8 cellular contexts compared by ENCODE assay signal in the genomic region with DNA sequence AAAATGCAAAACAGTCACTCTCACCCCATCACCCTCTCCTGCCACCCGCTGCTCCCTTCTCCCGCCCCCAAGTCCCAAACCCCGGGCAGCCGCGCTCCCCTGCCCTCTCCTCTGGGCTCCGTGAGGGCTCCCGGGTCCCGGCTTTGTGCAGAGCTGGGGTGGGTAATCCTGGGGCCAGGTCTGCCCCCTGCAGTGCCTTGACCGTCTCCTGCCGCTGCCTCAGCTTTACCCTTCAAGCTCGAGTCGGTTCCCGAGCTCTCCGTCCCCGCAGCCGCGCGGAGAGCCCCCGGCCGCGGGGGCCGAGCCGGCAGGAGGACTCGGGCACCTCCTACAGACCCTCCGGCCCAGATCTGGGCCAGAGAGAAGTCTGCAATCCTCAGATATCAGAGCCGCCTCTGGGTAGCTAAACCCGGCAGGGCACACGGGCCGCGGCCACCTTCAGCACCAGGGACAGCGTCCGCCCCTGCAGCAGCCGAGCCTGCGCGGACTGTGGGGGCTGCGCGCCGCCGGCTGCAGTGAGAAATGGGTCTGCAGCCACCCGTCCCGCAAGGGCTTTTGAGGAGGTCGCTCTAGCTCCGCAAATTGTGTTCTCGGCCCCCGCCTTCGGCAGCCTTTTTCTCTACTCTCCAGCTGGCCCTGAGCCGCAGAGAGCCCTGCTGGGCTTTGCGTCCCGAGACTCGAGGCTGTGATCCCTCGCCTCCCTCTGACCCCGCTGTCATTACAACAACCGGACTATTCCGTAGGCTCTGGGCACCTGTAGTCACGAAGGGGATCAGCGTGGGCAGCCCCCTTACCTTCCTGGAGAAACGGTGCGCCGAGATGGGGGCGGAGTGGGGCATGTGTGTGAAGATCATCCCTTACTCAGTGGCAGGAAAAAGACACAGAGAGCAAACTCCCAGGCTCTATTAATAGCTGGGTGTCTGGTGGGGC. TPM values are rescaled to one million over a fixed set of nuclear protein-coding genes. Genes with fewer than 3 reads are reported as not detected.
DNase-seq lines count a peak whose midpoint lies in the region; ATAC-seq, FAIRE-seq and TF ChIP-seq lines count a peak whose summit lies in the region.

No MANE protein-coding gene starts in this region.

- TF ChIP-seq RAD21 in HepG2 (CRISPR knock-in tag; IDR thresholded peaks at IDR 0.05) = no peak

- H2AFZ ChIP-seq in HepG2 (ENCODE audit: low read length) = no peak overlapping the region

- no peak overlapping the region for H3K27ac Mint-ChIP-seq in chondrocyte (ENCODE audit: unreplicated experiment)

- peaks cover 74% of the 10 kb centered on the region for H3K27me3 Mint-ChIP-seq in chondrocyte (ENCODE audit: low read depth)

- no peak for TF ChIP-seq POLR2A in HepG2 (IDR thresholded peaks at IDR 0.05; ENCODE audit: insufficient read depth in 1 of 2, low read depth in 2 of 2, low read length in 2 of 2)
- no peak for TF ChIP-seq POLR2A in suprapubic skin (IDR thresholded peaks at IDR 0.05)

- no peak overlapping the region for H3K27ac ChIP-seq in BLaER1 treated with 17β-estradiol and CSF1 and Interleukin-3, amounts not matched to agents 10 nM and 100 nM
- H3K27ac ChIP-seq in WERI-Rb-1 (no peak overlapping the region), HepG2 (ENCODE audit: extremely low read length, insufficient read depth, low read length) (no peak overlapping the region), suprapubic skin (no peak overlapping the region)

- H3K79me2 ChIP-seq in HepG2 (ENCODE audit: insufficient read depth, low read length) = no peaks in the 10 kb centered on the region

- H3K27me3 ChIP-seq in BLaER1 treated with 17β-estradiol and CSF1 and Interleukin-3, amounts not matched to agents 10 nM and 100 nM = peaks cover 58 to 83% (median 72%) of the 10 kb centered on the region in 11 experiments
- H3K27me3 ChIP-seq in WERI-Rb-1 (ENCODE audit: insufficient read depth, low read depth, severe bottlenecking) (peaks cover 31% of the 10 kb centered on the region), HepG2 (ENCODE audit: control insufficient read depth in 1 of 2, insufficient read depth in 2 of 2, low read length in 2 of 2) (peaks cover 0 to 37% of the 10 kb centered on the region in 2 experiments; a peak in 2 of 5 replicates), suprapubic skin (peaks cover 88% of the 10 kb centered on the region)

- WGBS in HepG2 (ENCODE audit: low lambda C conversion rate) = 24% methylated on average over 41 of the region's 60 CpGs
- WGBS in suprapubic skin = 17% methylated on average over 1 of the region's 60 CpGs

- peaks cover 0 to 3% (median 0%) of the 10 kb centered on the region in 11 experiments; a peak in 1 of 22 replicates for H3K9me3 ChIP-seq in BLaER1 treated with 17β-estradiol and CSF1 and Interleukin-3, amounts not matched to agents 10 nM and 100 nM (replicated peaks in 1 of 11)
- no peaks in the 10 kb centered on the region for H3K9me3 ChIP-seq in WERI-Rb-1 (ENCODE audit: severe bottlenecking)
- H3K9me3 ChIP-seq in HepG2 (ENCODE audit: low read length) = no peaks in the 10 kb centered on the region
- H3K9me3 ChIP-seq in suprapubic skin = no peaks in the 10 kb centered on the region

- H3K9me3 Mint-ChIP-seq in chondrocyte (ENCODE audit: low read depth) = no peaks in the 10 kb centered on the region

- H3K4me3 ChIP-seq in BLaER1 treated with 17β-estradiol and CSF1 and Interleukin-3, amounts not matched to agents 10 nM and 100 nM = peak overlapping the region; percentile 39 to 64 (median 60)
- H3K4me3 ChIP-seq in WERI-Rb-1 (ENCODE audit: low read depth, low read length) = peak overlapping the region; percentile 46
- no peak overlapping the region for H3K4me3 ChIP-seq in HepG2 (replicated peaks in 1 of 3; ENCODE audit: insufficient read depth in 1 of 3, low read depth in 2 of 3, low read length in 3 of 3)
- H3K4me3 ChIP-seq in suprapubic skin = no peak overlapping the region

- CTCF ChIA-PET in HepG2 (lab: Yijun Ruan, JAX; ENCODE audit: low intra/inter-chr PET ratio, low total read pairs) = no interaction called here

- FAIRE-seq in HTR-8/SVneo (lab: Jason Lieb, UNC) = peak; percentile 86
- no peak for FAIRE-seq in HepG2 (lab: Jason Lieb, UNC)

- DNase-seq in HTR-8/SVneo (ENCODE audit: insufficient read length, low spot score) (peak; percentile 85), WERI-Rb-1 (peak; percentile 52), chondrocyte (ENCODE audit: low spot score) (no peak), HepG2 (ENCODE audit: low spot score) (peak; percentile 2), suprapubic skin (ENCODE audit: low spot score in 2 of 2) (no peak)
- DNase-seq in stimulated activated CD4-positive, alpha-beta T cell treated with anti-CD3 and anti-CD28 coated beads, TNF-alpha, amount 100 ng/mL, for 48 hours (ENCODE audit: low read depth in 3 of 3) = peak in 2 of 3 donors; percentile 12 to 46

- no peak for TF ChIP-seq CTCF in WERI-Rb-1 (IDR thresholded peaks at IDR 0.05; ENCODE audit: low read depth, low read length)
- no peak for TF ChIP-seq CTCF in chondrocyte (IDR thresholded peaks at IDR 0.05)
- no peak for TF ChIP-seq CTCF in HepG2 (CRISPR knock-in tag; IDR thresholded peaks at IDR 0.05)
- no peak for TF ChIP-seq CTCF in suprapubic skin (IDR thresholded peaks at IDR 0.05)

- H3K9ac ChIP-seq in BLaER1 treated with 17β-estradiol and CSF1 and Interleukin-3, amounts not matched to agents 10 nM and 100 nM = peak overlapping the region in 2 of 11 experiments; percentile 15 to 63; a peak in 1 of 22 replicates
- no peak overlapping the region for H3K9ac ChIP-seq in HepG2 (ENCODE audit: insufficient read depth, low read depth, low read length)

- POLR2A ChIA-PET in HepG2 (lab: Yijun Ruan, JAX) = no interaction called here

- peaks cover 0 to 35% (median 13%) of the 10 kb centered on the region in 11 experiments; a peak in 13 of 22 replicates for H4K20me1 ChIP-seq in BLaER1 treated with 17β-estradiol and CSF1 and Interleukin-3, amounts not matched to agents 10 nM and 100 nM
- H4K20me1 ChIP-seq in HepG2 (ENCODE audit: insufficient read depth, low read length) = peaks cover 4% of the 10 kb centered on the region; the same call in 1 of the 2 replicates

- H3K4me1 ChIP-seq in BLaER1 treated with 17β-estradiol and CSF1 and Interleukin-3, amounts not matched to agents 10 nM and 100 nM = peaks cover 14 to 35% (median 25%) of the 10 kb centered on the region in 10 experiments
- H3K4me1 ChIP-seq in HepG2 (ENCODE audit: insufficient read depth, low read length) = no peaks in the 10 kb centered on the region
- peaks cover 15% of the 10 kb centered on the region for H3K4me1 ChIP-seq in suprapubic skin

- ATAC-seq in HepG2 (peak; percentile 94), GM19467 (IDR thresholded peaks at IDR 0.05; ENCODE audit: unreplicated experiment) (no peak)

- in situ Hi-C loops in HepG2 (cut with HindIII; ENCODE audit: extremely low pct_ligation_motif_present, low pct_unique_long_range_greater_than_20kb) = no loop called here

- no peaks in the 10 kb centered on the region for H3K36me3 ChIP-seq in BLaER1 treated with 17β-estradiol and CSF1 and Interleukin-3, amounts not matched to agents 10 nM and 100 nM
- H3K36me3 ChIP-seq in WERI-Rb-1 (no peaks in the 10 kb centered on the region), HepG2 (replicated peaks in 1 of 2; ENCODE audit: control insufficient read depth in 1 of 2, insufficient read depth in 2 of 2, low read length in 2 of 2) (no peaks in the 10 kb centered on the region), suprapubic skin (no peaks in the 10 kb centered on the region)

- peak overlapping the region; percentile 96 to 100 (median 99) for H3K4me2 ChIP-seq in BLaER1 treated with 17β-estradiol and CSF1 and Interleukin-3, amounts not matched to agents 10 nM and 100 nM
- H3K4me2 ChIP-seq in HepG2 (ENCODE audit: low read depth, low read length) = no peak overlapping the region

- TF ChIP-seq EP300 in HepG2 (IDR thresholded peaks at IDR 0.05; ENCODE audit: low read depth in 2 of 2, low read length in 2 of 2) = no peak
- no peak for TF ChIP-seq EP300 in HepG2 (CRISPR knock-in tag; IDR thresholded peaks at IDR 0.05; ENCODE audit: borderline replicate concordance)
- no peak for TF ChIP-seq EP300 in suprapubic skin (IDR thresholded peaks at IDR 0.05)

- peaks cover 19% of the 10 kb centered on the region for H3K4me1 Mint-ChIP-seq in chondrocyte (ENCODE audit: low read depth)

- peak overlapping the region; percentile 19 for H3K4me3 Mint-ChIP-seq in chondrocyte (ENCODE audit: unreplicated experiment)

- intact Hi-C loops in HepG2 (cut with micrococcal nuclease; ENCODE audit: unreplicated experiment) = no loop called here

- no TSS peak for BruUV-seq in HepG2 (replicated peaks; lab: Mats Ljungman, UMichigan)

- H3K36me3 Mint-ChIP-seq in chondrocyte (ENCODE audit: low read depth) = peaks cover 2% of the 10 kb centered on the region

TF ChIP-seq in HepG2, 621 proteins besides CTCF, POLR2A, EP300 and RAD21 (continues in another document):
- TF ChIP-seq CCDC6 (CRISPR knock-in tag; IDR thresholded peaks at IDR 0.05) (no peak), ZNF75D (CRISPR knock-in tag; IDR thresholded peaks at IDR 0.05; ENCODE audit: borderline replicate concordance) (peak; percentile 43; the same call in 1 of the 2 replicates)

RNA-seq across cellular contexts. Expression of a gene that starts 1.2 kb away (rescaled TPM):
- not detected in 3 replicates for total RNA-seq in chondrocyte
- total RNA-seq in HepG2 (2016; rRNA removed; fragmentation: Illumina TruSeq; extraction: Trizol) = not detected in 2 replicates
- not detected in 2 replicates for total RNA-seq in HepG2 (2016; cell fraction: cytosol; rRNA removed; fragmentation: Illumina TruSeq; extraction: Trizol; ENCODE audit: low read depth)
- total RNA-seq in HepG2 (2016; cell fraction: insoluble cytoplasmic fraction; rRNA removed; fragmentation: Illumina TruSeq; extraction: Trizol) = not detected in 2 replicates
- not detected in 2 replicates for total RNA-seq in HepG2 (2016; cell fraction: membrane; rRNA removed; fragmentation: Illumina TruSeq; extraction: Trizol)
- not detected in 2 replicates for total RNA-seq in HepG2 (2016; cell fraction: nucleus; rRNA removed; fragmentation: Illumina TruSeq; extraction: Trizol)
- not detected in 2 replicates for polyA plus RNA-seq in HepG2 (2011; rRNA removed)
- not detected in 2 replicates for polyA plus RNA-seq in HepG2 (2011; cell fraction: cytosol; rRNA removed)
- polyA plus RNA-seq in HepG2 (2011; cell fraction: nucleus; rRNA removed) = not detected in 2 replicates
- polyA plus RNA-seq in HepG2 (2012) = not detected in 2 replicates
- polyA plus RNA-seq in HepG2 (2016; cell fraction: cytosol; fragmentation: Illumina TruSeq; extraction: Trizol; ENCODE audit: low read depth) = not detected in 2 replicates
- not detected in 2 replicates for polyA plus RNA-seq in HepG2 (2016; cell fraction: insoluble cytoplasmic fraction; fragmentation: Illumina TruSeq; extraction: Trizol; ENCODE audit: low read depth)
- polyA plus RNA-seq in HepG2 (2016; cell fraction: membrane; fragmentation: Illumina TruSeq; extraction: Trizol; ENCODE audit: low read depth) = not detected in 2 replicates
- polyA plus RNA-seq in HepG2 (2016; cell fraction: nucleus; fragmentation: Illumina TruSeq; extraction: Trizol; ENCODE audit: insufficient read depth, low read depth) = not detected in 2 replicates
- polyA minus RNA-seq in HepG2 (2011; rRNA and poly(A)+ RNA removed; ENCODE audit: low replicate concordance) = not detected in 2 replicates
- polyA minus RNA-seq in HepG2 (2011; cell fraction: cytosol; rRNA and poly(A)+ RNA removed) = not detected in 2 replicates
- not detected in 2 replicates for polyA minus RNA-seq in HepG2 (2011; cell fraction: nucleus; rRNA and poly(A)+ RNA removed)
- not detected for total RNA-seq in suprapubic skin

Comparison
In these comparisons a context has a peak if more than half of its experiments do, and no peak if none do; other contexts are left out.
1. H3K4me3 ChIP-seq: peak in BLaER1 treated with 17β-estradiol and CSF1 and Interleukin-3, amounts not matched to agents 10 nM and 100 nM (10 of 10) and WERI-Rb-1 (single experiment); none in HepG2 (0 of 3) and suprapubic skin (single experiment).
2. DNase-seq: peak in HTR-8/SVneo (single experiment), WERI-Rb-1 (single experiment), HepG2 (single experiment) and stimulated activated CD4-positive, alpha-beta T cell treated with anti-CD3 and anti-CD28 coated beads, TNF-alpha, amount 100 ng/mL, for 48 hours (2 of 3); none in chondrocyte (single experiment) and suprapubic skin (0 of 2).